Comparison of ENCODE assay signal across 26 cellular contexts in the genomic region with DNA sequence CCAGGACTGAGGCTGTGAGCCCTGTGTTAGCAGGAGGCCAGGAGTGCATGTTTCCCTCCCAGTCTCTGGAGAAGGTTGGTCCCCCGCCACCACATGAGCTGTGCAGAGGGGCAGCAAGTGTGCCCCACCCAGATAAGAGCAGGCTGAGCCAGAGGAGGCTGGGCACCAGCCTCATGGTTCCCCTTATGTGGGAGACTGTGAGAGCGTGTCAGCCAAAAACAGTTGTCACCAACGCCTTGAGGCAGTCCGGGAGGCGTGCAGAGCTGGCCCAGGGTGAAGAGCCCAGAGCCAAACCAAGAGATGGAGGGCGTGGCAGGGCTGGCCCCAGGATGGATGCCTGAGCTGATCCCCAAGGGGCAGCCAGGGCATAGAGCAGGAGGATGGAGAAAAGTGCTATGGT.
DNase-seq lines count a peak whose midpoint lies in the region; ATAC-seq, FAIRE-seq and TF ChIP-seq lines count a peak whose summit lies in the region.
"Had no signal": no experiment of that assay in that cellular context is flagged by ENCODE, and none has a peak within 500 bp of the region (broad histone marks: within the 10 kb centered on the region; RNA-seq: fewer than 3 reads in every experiment).

No MANE protein-coding gene starts in this region.

- H2AFZ ChIP-seq in HepG2 (ENCODE audit: low read length): no peak overlapping the region

- H3K9me3 ChIP-seq in BLaER1: no peaks in the 10 kb centered on the region
- H3K9me3 ChIP-seq in MG63: no peaks in the 10 kb centered on the region
- no peaks in the 10 kb centered on the region for H3K9me3 ChIP-seq in HepG2 (ENCODE audit: low read length)
- H3K9me3 ChIP-seq: Caco-2, SJSA1, thoracic aorta, vagina had no signal

- BruUV-seq in HepG2 (replicated peaks; lab: Mats Ljungman, UMichigan): no TSS peak

- H3K4me2 ChIP-seq in BLaER1 (peak overlapping the region; percentile 74; the same call in 1 of the 2 replicates), HepG2 (ENCODE audit: low read depth, low read length) (no peak overlapping the region)

- POLR2A ChIA-PET in HepG2 (lab: Yijun Ruan, JAX): no interaction called here

- H3K9ac ChIP-seq in BLaER1 (no peak overlapping the region), HepG2 (ENCODE audit: insufficient read depth, low read depth, low read length) (no peak overlapping the region)

- FAIRE-seq in HepG2 (lab: Jason Lieb, UNC): no peak
- FAIRE-seq: GM12892 had no signal

- TF ChIP-seq POLR2A in HepG2 (IDR thresholded peaks at IDR 0.05; ENCODE audit: insufficient read depth in 1 of 2, low read depth in 2 of 2, low read length in 2 of 2): no peak

- no peaks in the 10 kb centered on the region for H3K27me3 ChIP-seq in BLaER1
- no peaks in the 10 kb centered on the region for H3K27me3 ChIP-seq in MG63
- peaks cover 10 to 83% of the 10 kb centered on the region in 2 experiments; a peak in 4 of 5 replicates for H3K27me3 ChIP-seq in HepG2 (ENCODE audit: control insufficient read depth in 1 of 2, insufficient read depth in 2 of 2, low read length in 2 of 2)
- H3K27me3 ChIP-seq: SJSA1, vagina had no signal

- no peaks in the 10 kb centered on the region for H3K36me3 Mint-ChIP-seq in progenitor cell of endocrine pancreas (ENCODE audit: insufficient read depth)
- H3K36me3 Mint-ChIP-seq in activated naive CD4-positive, alpha-beta T cell treated with anti-CD3 and anti-CD28 coated beads, Interleukin-2, amount 50 U/mL, for 72 hours: no peaks in the 10 kb centered on the region
- H3K36me3 Mint-ChIP-seq: activated naive CD8-positive, alpha-beta T cell treated with anti-CD3 and anti-CD28 coated beads, Interleukin-2, amount 10 ng/mL, durations not matched to agents 7 days and 5 days; natural killer cell had no signal

- TF ChIP-seq CTCF in progenitor cell of endocrine pancreas (IDR thresholded peaks at IDR 0.05; ENCODE audit: unreplicated experiment) (no peak), HepG2 (CRISPR knock-in tag; IDR thresholded peaks at IDR 0.05) (no peak)

- no peak overlapping the region for H3K4me3 ChIP-seq in BLaER1
- no peak overlapping the region for H3K4me3 ChIP-seq in MG63
- no peak overlapping the region for H3K4me3 ChIP-seq in HepG2 (replicated peaks in 1 of 3; ENCODE audit: insufficient read depth in 1 of 3, low read depth in 2 of 3, low read length in 3 of 3)
- H3K4me3 ChIP-seq: SJSA1, skin epidermis, thoracic aorta, vagina had no signal

- H3K4me1 Mint-ChIP-seq in progenitor cell of endocrine pancreas (ENCODE audit: low read depth): peaks cover 7% of the 10 kb centered on the region
- H3K4me1 Mint-ChIP-seq: activated B cell treated with CpG ODN at 0.5 μM for 24 hours, natural killer cell had no signal

- CTCF ChIA-PET in HepG2 (lab: Yijun Ruan, JAX; ENCODE audit: low intra/inter-chr PET ratio, low total read pairs): no interaction called here

- H3K36me3 ChIP-seq in BLaER1 (no peaks in the 10 kb centered on the region), MG63 (no peaks in the 10 kb centered on the region), HepG2 (replicated peaks in 1 of 2; ENCODE audit: control insufficient read depth in 1 of 2, insufficient read depth in 2 of 2, low read length in 2 of 2) (no peaks in the 10 kb centered on the region)
- H3K36me3 ChIP-seq: SJSA1, thoracic aorta, vagina had no signal

- in situ Hi-C loops in HepG2 (cut with HindIII; ENCODE audit: extremely low pct_ligation_motif_present, low pct_unique_long_range_greater_than_20kb): no loop called here

- H3K4me3 Mint-ChIP-seq in progenitor cell of endocrine pancreas (ENCODE audit: low read depth): no peak overlapping the region
- H3K4me3 Mint-ChIP-seq: activated B cell treated with CpG ODN at 0.5 μM for 24 hours; activated naive CD8-positive, alpha-beta T cell treated with anti-CD3 and anti-CD28 coated beads, Interleukin-2, amount 10 ng/mL, durations not matched to agents 7 days and 5 days; activated T-cell treated with anti-CD3 and anti-CD28 coated beads, Interleukin-2, amount 50 U/mL, for 4 hours; natural killer cell had no signal

- H3K27me3 Mint-ChIP-seq in progenitor cell of endocrine pancreas: peaks cover 26% of the 10 kb centered on the region

- no peak for TF ChIP-seq EP300 in HepG2 (IDR thresholded peaks at IDR 0.05; ENCODE audit: low read depth in 2 of 2, low read length in 2 of 2)
- no peak for TF ChIP-seq EP300 in HepG2 (CRISPR knock-in tag; IDR thresholded peaks at IDR 0.05; ENCODE audit: borderline replicate concordance)

- TF ChIP-seq RAD21 in HepG2 (CRISPR knock-in tag; IDR thresholded peaks at IDR 0.05): no peak

- no peaks in the 10 kb centered on the region for H4K20me1 ChIP-seq in BLaER1
- no peaks in the 10 kb centered on the region for H4K20me1 ChIP-seq in HepG2 (ENCODE audit: insufficient read depth, low read length)

- intact Hi-C loops in left cardiac atrium (cut with DNase I): no loop called here
- intact Hi-C loops in HepG2 (cut with micrococcal nuclease; ENCODE audit: unreplicated experiment): no loop called here

- peaks cover 3% of the 10 kb centered on the region for H3K9me3 Mint-ChIP-seq in progenitor cell of endocrine pancreas (ENCODE audit: low read depth)
- no peaks in the 10 kb centered on the region for H3K9me3 Mint-ChIP-seq in activated naive CD4-positive, alpha-beta T cell treated with anti-CD3 and anti-CD28 coated beads, Interleukin-2, amount 50 U/mL, for 72 hours
- H3K9me3 Mint-ChIP-seq: activated B cell treated with CpG ODN at 0.5 μM for 24 hours; activated naive CD8-positive, alpha-beta T cell treated with anti-CD3 and anti-CD28 coated beads, Interleukin-2, amount 10 ng/mL, durations not matched to agents 7 days and 5 days; activated T-cell treated with anti-CD3 and anti-CD28 coated beads, Interleukin-2, amount 50 U/mL, for 4 hours; natural killer cell had no signal

- H3K27ac ChIP-seq in BLaER1 (peak overlapping the region; percentile 65; the same call in 1 of the 2 replicates), HepG2 (ENCODE audit: extremely low read length, insufficient read depth, low read length) (no peak overlapping the region)
- H3K27ac ChIP-seq: C4-2B, SJSA1, skin epidermis, thoracic aorta, vagina had no signal

- H3K79me2 ChIP-seq in HepG2 (ENCODE audit: insufficient read depth, low read length): no peaks in the 10 kb centered on the region

- peak overlapping the region; percentile 30 for H3K27ac Mint-ChIP-seq in progenitor cell of endocrine pancreas
- no peak overlapping the region for H3K27ac Mint-ChIP-seq in activated naive CD4-positive, alpha-beta T cell treated with anti-CD3 and anti-CD28 coated beads, Interleukin-2, amount 50 U/mL, for 72 hours
- H3K27ac Mint-ChIP-seq: activated B cell treated with CpG ODN at 0.5 μM for 24 hours; activated naive CD8-positive, alpha-beta T cell treated with anti-CD3 and anti-CD28 coated beads, Interleukin-2, amount 10 ng/mL, durations not matched to agents 7 days and 5 days; natural killer cell had no signal

- H3K4me1 ChIP-seq in BLaER1: peaks cover 42% of the 10 kb centered on the region
- H3K4me1 ChIP-seq in HepG2 (ENCODE audit: insufficient read depth, low read length): no peaks in the 10 kb centered on the region
- H3K4me1 ChIP-seq: Caco-2 had no signal

- peak; percentile 57 to 58 for ATAC-seq in left cardiac atrium
- ATAC-seq in activated naive CD4-positive, alpha-beta T cell treated with anti-CD3 and anti-CD28 coated beads, Interleukin-2, amount 50 U/mL, for 72 hours: no peak
- ATAC-seq in HepG2: no peak
- ATAC-seq in HG03521 (IDR thresholded peaks at IDR 0.05; ENCODE audit: unreplicated experiment): no peak
- ATAC-seq: activated T-cell treated with anti-CD3 and anti-CD28 coated beads, Interleukin-2, amount 50 U/mL, for 4 hours; HCT116; natural killer cell had no signal

- peak; percentile 59 for DNase-seq in MG63
- DNase-seq in left cardiac atrium: no peak
- no peak for DNase-seq in progenitor cell of endocrine pancreas (ENCODE audit: low spot score, unreplicated experiment)
- no peak for DNase-seq in activated naive CD4-positive, alpha-beta T cell treated with anti-CD3 and anti-CD28 coated beads, Interleukin-2, amount 50 U/mL, for 72 hours (ENCODE audit: low spot score in 2 of 2)
- no peak for DNase-seq in NCI-H187 treated with DMSO at 0.1 percent for 48 hours (lab: John Stamatoyannopoulos, UW)
- DNase-seq in HepG2 (ENCODE audit: low spot score): no peak
- DNase-seq: activated B cell treated with CpG ODN at 0.5 μM for 24 hours; activated CD4-positive, alpha-beta T cell treated with anti-CD3 and anti-CD28 coated beads, Interleukin-2, amount 50 U/mL, for 1 hour; activated gamma-delta T cell; activated naive CD8-positive, alpha-beta T cell treated with anti-CD3 and anti-CD28 coated beads, Interleukin-2, amount 10 ng/mL, durations not matched to agents 7 days and 5 days; activated T-cell treated with anti-CD3 and anti-CD28 coated beads, Interleukin-2, amount 50 U/mL, for 4 hours; Caco-2; caudate nucleus; cortex of kidney; effector memory CD4-positive, alpha-beta T cell; natural killer cell; stimulated activated naive CD4-positive, alpha-beta T cell treated with Interleukin-2 at 50 U/mL for 16 hours had no signal

- 51% methylated on average over 6 of the region's 6 CpGs for WGBS in HepG2 (ENCODE audit: low lambda C conversion rate)

TF ChIP-seq in HepG2, 621 proteins besides CTCF, POLR2A, EP300 and RAD21 (continues in another document):
- no peak for TF ChIP-seq NPAS2 (CRISPR knock-in tag; IDR thresholded peaks at IDR 0.05; ENCODE audit: borderline replicate concordance)
- no peak for TF ChIP-seq NFATC3 (CRISPR knock-in tag; IDR thresholded peaks at IDR 0.05)
- TF ChIP-seq, protein P1, sequence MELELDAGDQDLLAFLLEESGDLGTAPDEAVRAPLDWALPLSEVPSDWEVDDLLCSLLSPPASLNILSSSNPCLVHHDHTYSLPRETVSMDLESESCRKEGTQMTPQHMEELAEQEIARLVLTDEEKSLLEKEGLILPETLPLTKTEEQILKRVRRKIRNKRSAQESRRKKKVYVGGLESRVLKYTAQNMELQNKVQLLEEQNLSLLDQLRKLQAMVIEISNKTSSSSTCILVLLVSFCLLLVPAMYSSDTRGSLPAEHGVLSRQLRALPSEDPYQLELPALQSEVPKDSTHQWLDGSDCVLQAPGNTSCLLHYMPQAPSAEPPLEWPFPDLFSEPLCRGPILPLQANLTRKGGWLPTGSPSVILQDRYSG (CRISPR knock-in tag; IDR thresholded peaks at IDR 0.05): no peak
- TF ChIP-seq ZNF782 (CRISPR knock-in tag; IDR thresholded peaks at IDR 0.05; ENCODE audit: borderline replicate concordance): no peak
- TF ChIP-seq AKAP8 (CRISPR knock-in tag; IDR thresholded peaks at IDR 0.05): no peak
- no peak for TF ChIP-seq ZSCAN22 (CRISPR knock-in tag; IDR thresholded peaks at IDR 0.05)
- TF ChIP-seq ZNF484 (CRISPR knock-in tag; IDR thresholded peaks at IDR 0.05; ENCODE audit: borderline replicate concordance, low read depth): no peak
- TF ChIP-seq SRSF1 (optimal IDR thresholded peaks at IDR 0.05; ENCODE audit: low read depth, low read length): no peak
- TF ChIP-seq STAT5B (CRISPR knock-in tag; IDR thresholded peaks at IDR 0.05): no peak
- TF ChIP-seq KLF9 (CRISPR knock-in tag; IDR thresholded peaks at IDR 0.05; ENCODE audit: low read depth): no peak
- TF ChIP-seq ZNF709 (CRISPR knock-in tag; IDR thresholded peaks at IDR 0.05): no peak
- no peak for TF ChIP-seq NCOA2 (CRISPR knock-in tag; IDR thresholded peaks at IDR 0.05)
- no peak for TF ChIP-seq ZNF205 (CRISPR knock-in tag; IDR thresholded peaks at IDR 0.05)

Comparison
In these comparisons a context has a peak if more than half of its experiments do, and no peak if none do; other contexts are left out.
1. ATAC-seq: peak in left cardiac atrium (2 of 2); none in activated naive CD4-positive, alpha-beta T cell treated with anti-CD3 and anti-CD28 coated beads, Interleukin-2, amount 50 U/mL, for 72 hours (0 of 2), HepG2 (single experiment) and HG03521 (single experiment).